In genomic region chr6:87155272-87155919, GRCh38 we compare ENCODE assay signal across 8 cellular contexts. TPM values are rescaled to one million over a fixed set of nuclear protein-coding genes. Genes with fewer than 3 reads are reported as not detected.
DNase-seq lines count a peak whose midpoint lies in the region; TF ChIP-seq lines count a peak whose summit lies in the region.

ZNF292 (plus strand) TSS chr6:87155565; CDS start chr6:87155592, 27 bp downstream.

- peak; percentile 98 for DNase-seq in EH (ENCODE audit: low read depth)
- peak; percentile 94 for DNase-seq in H4 (ENCODE audit: low spot score)
- DNase-seq in LoVo (ENCODE audit: low spot score): peak; percentile 95
- DNase-seq in activated T-helper 9 cell treated with anti-CD3 and anti-CD28 coated beads, Interleukin-2, amount 50 U/mL, for 16 hours (ENCODE audit: low read depth): peak; percentile 94
- peak; percentile 98 for DNase-seq in fibroblast of pulmonary artery (ENCODE audit: low read depth)

- peak within 1 kb of the TSS; percentile 94 to 98 (median 95) for H3K27ac Mint-ChIP-seq in nephron
- H3K27ac Mint-ChIP-seq in stimulated activated naive CD8-positive, alpha-beta T cell treated with anti-CD3 and anti-CD28 coated beads, Interleukin-15, Interleukin-2, amounts not matched to agents 100 ng/mL and 50 ng/mL, for 24 hours: peak within 1 kb of the TSS; percentile 99

- TF ChIP-seq CTCF in fibroblast of pulmonary artery (IDR thresholded peaks at IDR 0.05; ENCODE audit: low read length, missing control alignments): no peak
- no peak for TF ChIP-seq CTCF in nephron (IDR thresholded peaks at IDR 0.05; ENCODE audit: unreplicated experiment in 3 of 3)

- TF ChIP-seq POLR2A in Raji (IDR thresholded peaks at IDR 0.05; ENCODE audit: insufficient read depth, low read depth, low read length): peak; percentile 90

- H3K36me3 Mint-ChIP-seq in nephron (ENCODE audit: low read depth): peaks cover 13% of the 10 kb centered on the region
- H3K36me3 Mint-ChIP-seq in stimulated activated naive CD8-positive, alpha-beta T cell treated with anti-CD3 and anti-CD28 coated beads, Interleukin-15, Interleukin-2, amounts not matched to agents 100 ng/mL and 50 ng/mL, for 24 hours (ENCODE audit: low read depth): peaks cover 28% of the 10 kb centered on the region

- peak within 1 kb of the TSS; percentile 88 to 94 (median 92) for H3K4me3 Mint-ChIP-seq in nephron
- peak within 1 kb of the TSS; percentile 88 for H3K4me3 Mint-ChIP-seq in stimulated activated naive CD8-positive, alpha-beta T cell treated with anti-CD3 and anti-CD28 coated beads, Interleukin-15, Interleukin-2, amounts not matched to agents 100 ng/mL and 50 ng/mL, for 24 hours

- no peaks in the 10 kb centered on the region for H3K9me3 Mint-ChIP-seq in nephron
- H3K9me3 Mint-ChIP-seq in stimulated activated naive CD8-positive, alpha-beta T cell treated with anti-CD3 and anti-CD28 coated beads, Interleukin-15, Interleukin-2, amounts not matched to agents 100 ng/mL and 50 ng/mL, for 24 hours: no peaks in the 10 kb centered on the region

- H3K4me3 ChIP-seq in fibroblast of pulmonary artery (replicated peaks; ENCODE audit: low read depth, low read length): peak within 1 kb of the TSS; percentile 89

- no peaks in the 10 kb centered on the region for H3K27me3 Mint-ChIP-seq in nephron (ENCODE audit: low read depth)
- no peaks in the 10 kb centered on the region for H3K27me3 Mint-ChIP-seq in stimulated activated naive CD8-positive, alpha-beta T cell treated with anti-CD3 and anti-CD28 coated beads, Interleukin-15, Interleukin-2, amounts not matched to agents 100 ng/mL and 50 ng/mL, for 24 hours

- peaks cover 41% of the 10 kb centered on the region for H3K4me1 Mint-ChIP-seq in nephron
- peaks cover 63% of the 10 kb centered on the region for H3K4me1 Mint-ChIP-seq in stimulated activated naive CD8-positive, alpha-beta T cell treated with anti-CD3 and anti-CD28 coated beads, Interleukin-15, Interleukin-2, amounts not matched to agents 100 ng/mL and 50 ng/mL, for 24 hours (ENCODE audit: low read depth)

RNA-seq across cellular contexts. Expression of gene ZNF292, which starts in this region (rescaled TPM):
- total RNA-seq in H4 (2014; rRNA removed; shearing (Covaris generic)): 3.0 and 4.6 TPM in 2 replicates

Comparison
In these comparisons a context has a peak if more than half of its experiments do, and no peak if none do; other contexts are left out.
1. Peak in every context shown above with its lines: DNase-seq and H3K4me3 ChIP-seq.